ENCODE assay signal across 20 cellular contexts in genomic region chr7:127887631-127888030, GRCh38.
A peak's percentile ranks its signal among the peaks of the same experiment; 100 is the strongest.
DNase-seq lines count a peak whose midpoint lies in the region; ATAC-seq, FAIRE-seq and TF ChIP-seq lines count a peak whose summit lies in the region.
"Had no signal": no experiment of that assay in that cellular context is flagged by ENCODE, and none has a peak within 500 bp of the region (broad histone marks: within the 10 kb centered on the region; RNA-seq: fewer than 3 reads in every experiment).

No MANE protein-coding gene starts in this region.

- H3K36me3 ChIP-seq in HepG2 (replicated peaks in 1 of 2; ENCODE audit: control insufficient read depth in 1 of 2, insufficient read depth in 2 of 2, low read length in 2 of 2) (peaks cover 22 to 78% of the 10 kb centered on the region in 2 experiments), right lobe of liver (peaks cover 0 to 13% (median 5%) of the 10 kb centered on the region in 4 donors), endocrine pancreas (ENCODE audit: control insufficient read depth, insufficient read depth, low read length) (no peaks in the 10 kb centered on the region)

- no peaks in the 10 kb centered on the region for H3K9me3 Mint-ChIP-seq in activated T-helper 2 cell treated with anti-CD3 and anti-CD28 coated beads, Interferon-gamma antibody, Interleukin-2, Interleukin-4, amounts not matched to agents 10 μg/mL and 5 μg/mL and 100 μg/mL, durations not matched to agents 14 hours and 24 hours and 36 hours
- no peaks in the 10 kb centered on the region for H3K9me3 Mint-ChIP-seq in type B pancreatic cell
- H3K9me3 Mint-ChIP-seq in T-cell, result no peaks in the 10 kb centered on the region
- H3K9me3 Mint-ChIP-seq: CD14-positive monocyte had no signal

- no TSS peak for BruUV-seq in HepG2 (replicated peaks; lab: Mats Ljungman, UMichigan)

- in situ Hi-C loops in HepG2 (cut with HindIII; ENCODE audit: extremely low pct_ligation_motif_present, low pct_unique_long_range_greater_than_20kb), result no loop called here
- in situ Hi-C loops in GM13977 (cut with MboI; ENCODE audit: low pct_unique_long_range_greater_than_20kb, low sequenced_read_pairs, unreplicated experiment), result no loop called here

- H3K27ac Mint-ChIP-seq in activated T-helper 2 cell treated with anti-CD3 and anti-CD28 coated beads, Interferon-gamma antibody, Interleukin-2, Interleukin-4, amounts not matched to agents 10 μg/mL and 5 μg/mL and 100 μg/mL, durations not matched to agents 14 hours and 24 hours and 36 hours, result peak overlapping the region; percentile 14
- H3K27ac Mint-ChIP-seq in type B pancreatic cell (peak overlapping the region; percentile 63), T-cell (no peak overlapping the region)

- H3K27me3 ChIP-seq in HepG2 (ENCODE audit: control insufficient read depth in 1 of 2, insufficient read depth in 2 of 2, low read length in 2 of 2) (no peaks in the 10 kb centered on the region), right lobe of liver (no peaks in the 10 kb centered on the region), endocrine pancreas (ENCODE audit: control insufficient read depth, insufficient read depth, low read length) (no peaks in the 10 kb centered on the region)
- H3K27me3 ChIP-seq: Peyer's patch had no signal

- 0 out of 2 replicates have a peak, but pooled peaks cover 7% of the 10 kb centered on the region for H4K20me1 ChIP-seq in HepG2 (ENCODE audit: insufficient read depth, low read length)

- 100% methylated on average over 3 of the region's 3 CpGs for WGBS in HepG2 (ENCODE audit: low lambda C conversion rate)
- 85% methylated on average over 3 of the region's 3 CpGs for WGBS in right lobe of liver (ENCODE audit: insufficient coverage, low coverage, low lambda C conversion rate, missing lambda C conversion rate)

- peaks cover 13% of the 10 kb centered on the region for H3K4me1 Mint-ChIP-seq in activated T-helper 2 cell treated with anti-CD3 and anti-CD28 coated beads, Interferon-gamma antibody, Interleukin-2, Interleukin-4, amounts not matched to agents 10 μg/mL and 5 μg/mL and 100 μg/mL, durations not matched to agents 14 hours and 24 hours and 36 hours (ENCODE audit: low read depth)
- H3K4me1 Mint-ChIP-seq in type B pancreatic cell (ENCODE audit: unreplicated experiment), result peaks cover 37% of the 10 kb centered on the region
- peaks cover 4 to 12% (median 6%) of the 10 kb centered on the region in 3 donors for H3K4me1 Mint-ChIP-seq in T-cell

- no peak for TF ChIP-seq CTCF in HepG2 (CRISPR knock-in tag; IDR thresholded peaks at IDR 0.05)
- no peak for TF ChIP-seq CTCF in right lobe of liver (IDR thresholded peaks at IDR 0.05)
- TF ChIP-seq CTCF in type B pancreatic cell (conservative IDR thresholded peaks at IDR 0.05), result no peak
- no peak for TF ChIP-seq CTCF in GM13977 (IDR thresholded peaks at IDR 0.05; ENCODE audit: extremely low read depth, insufficient read depth, missing control alignments)

- ATAC-seq in HepG2, result no peak
- no peak for ATAC-seq in right lobe of liver
- ATAC-seq in T-cell (replicated peaks in 1 of 4), result no peak
- ATAC-seq in GM21619 (IDR thresholded peaks at IDR 0.05; ENCODE audit: unreplicated experiment), result no peak
- ATAC-seq: Right ventricle myocardium inferior had no signal

- TF ChIP-seq EP300 in HepG2 (IDR thresholded peaks at IDR 0.05; ENCODE audit: low read depth in 2 of 2, low read length in 2 of 2) (no peak), HepG2 (CRISPR knock-in tag; IDR thresholded peaks at IDR 0.05; ENCODE audit: borderline replicate concordance) (no peak)

- DNase-seq in HepG2 (ENCODE audit: low spot score) (no peak), right lobe of liver (no peak), type B pancreatic cell (ENCODE audit: extremely low spot score, unreplicated experiment) (no peak), T-cell (no peak), GM13977 (ENCODE audit: low spot score) (no peak)
- DNase-seq in activated T-helper 2 cell treated with anti-CD3 and anti-CD28 coated beads, Interferon-gamma antibody, Interleukin-2, Interleukin-4, amounts not matched to agents 10 μg/mL and 5 μg/mL and 100 μg/mL, durations not matched to agents 14 hours and 24 hours and 36 hours (ENCODE audit: low spot score), result no peak
- DNase-seq: ACHN, AML-193, COR-L47, DMS53, HCEC 1CT, NCI-H1436, NCI-H2029, NCI-H774, Peyer's patch had no signal

- H3K36me3 Mint-ChIP-seq in activated T-helper 2 cell treated with anti-CD3 and anti-CD28 coated beads, Interferon-gamma antibody, Interleukin-2, Interleukin-4, amounts not matched to agents 10 μg/mL and 5 μg/mL and 100 μg/mL, durations not matched to agents 14 hours and 24 hours and 36 hours (ENCODE audit: low read depth), result peaks cover 64% of the 10 kb centered on the region
- H3K36me3 Mint-ChIP-seq in type B pancreatic cell (peaks cover 30% of the 10 kb centered on the region), T-cell (peaks cover 59% of the 10 kb centered on the region)

- H3K4me3 ChIP-seq in HepG2 (replicated peaks in 1 of 3; ENCODE audit: insufficient read depth in 1 of 3, low read depth in 2 of 3, low read length in 3 of 3), result no peak overlapping the region
- H3K4me3 ChIP-seq in right lobe of liver, result no peak overlapping the region
- H3K4me3 ChIP-seq in endocrine pancreas (ENCODE audit: control insufficient read depth, insufficient read depth, low read length), result peak overlapping the region; percentile 4
- H3K4me3 ChIP-seq: Peyer's patch, SK-N-MC had no signal

- CTCF ChIA-PET in HepG2 (lab: Yijun Ruan, JAX; ENCODE audit: low intra/inter-chr PET ratio, low total read pairs) (no interaction called here), T-cell (lab: Charles Lee) (no interaction called here)

- H3K27me3 Mint-ChIP-seq in activated T-helper 2 cell treated with anti-CD3 and anti-CD28 coated beads, Interferon-gamma antibody, Interleukin-2, Interleukin-4, amounts not matched to agents 10 μg/mL and 5 μg/mL and 100 μg/mL, durations not matched to agents 14 hours and 24 hours and 36 hours (ENCODE audit: low read depth), result no peaks in the 10 kb centered on the region
- H3K27me3 Mint-ChIP-seq in type B pancreatic cell (no peaks in the 10 kb centered on the region), T-cell (no peaks in the 10 kb centered on the region)

- intact Hi-C loops in HepG2 (cut with micrococcal nuclease; ENCODE audit: unreplicated experiment) (no loop called here), right lobe of liver (cut with DNase I) (no loop called here)
- intact Hi-C loops in activated T-helper 2 cell treated with anti-CD3 and anti-CD28 coated beads, Interferon-gamma antibody, Interleukin-2, Interleukin-4, amounts not matched to agents 10 μg/mL and 5 μg/mL and 100 μg/mL, durations not matched to agents 14 hours and 24 hours and 36 hours (cut with micrococcal nuclease), result no loop called here

- H2AFZ ChIP-seq in HepG2 (ENCODE audit: low read length), result no peak overlapping the region

- TF ChIP-seq POLR2A in HepG2 (IDR thresholded peaks at IDR 0.05; ENCODE audit: insufficient read depth in 1 of 2, low read depth in 2 of 2, low read length in 2 of 2) (no peak), right lobe of liver (IDR thresholded peaks at IDR 0.05) (no peak)

- H3K4me3 Mint-ChIP-seq in activated T-helper 2 cell treated with anti-CD3 and anti-CD28 coated beads, Interferon-gamma antibody, Interleukin-2, Interleukin-4, amounts not matched to agents 10 μg/mL and 5 μg/mL and 100 μg/mL, durations not matched to agents 14 hours and 24 hours and 36 hours (ENCODE audit: low read depth), result no peak overlapping the region
- no peak overlapping the region for H3K4me3 Mint-ChIP-seq in type B pancreatic cell
- H3K4me3 Mint-ChIP-seq in T-cell, result no peak overlapping the region
- H3K4me3 Mint-ChIP-seq: CD14-positive monocyte had no signal

- H3K27ac ChIP-seq in HepG2 (ENCODE audit: extremely low read length, insufficient read depth, low read length) (no peak overlapping the region), right lobe of liver (no peak overlapping the region)
- H3K27ac ChIP-seq: Peyer's patch, SK-N-MC had no signal

- no peaks in the 10 kb centered on the region for H3K79me2 ChIP-seq in HepG2 (ENCODE audit: insufficient read depth, low read length)

- no peaks in the 10 kb centered on the region for H3K9me3 ChIP-seq in HepG2 (ENCODE audit: low read length)
- no peaks in the 10 kb centered on the region for H3K9me3 ChIP-seq in right lobe of liver
- no peaks in the 10 kb centered on the region for H3K9me3 ChIP-seq in endocrine pancreas (ENCODE audit: control insufficient read depth, low read length)
- H3K9me3 ChIP-seq: Peyer's patch had no signal

- POLR2A ChIA-PET in HepG2 (lab: Yijun Ruan, JAX), result no interaction called here
- POLR2A ChIA-PET in T-cell (lab: Charles Lee), result interaction anchor here in 1 of 2 donors (0.6 kb wide), 1 partner anchor 183 kb away, joined by 4 read pairs; no protein-coding TSS in a partner anchor

- no peak for TF ChIP-seq RAD21 in HepG2 (CRISPR knock-in tag; IDR thresholded peaks at IDR 0.05)

- H3K4me1 ChIP-seq in HepG2 (ENCODE audit: insufficient read depth, low read length) (peaks cover 22% of the 10 kb centered on the region; the same call in 1 of the 2 replicates), right lobe of liver (peaks cover 0 to 6% (median 2%) of the 10 kb centered on the region in 4 donors), endocrine pancreas (ENCODE audit: control insufficient read depth, insufficient read depth, low read length) (peaks cover 43% of the 10 kb centered on the region)
- H3K4me1 ChIP-seq: Peyer's patch had no signal

- no peak overlapping the region for H3K4me2 ChIP-seq in HepG2 (ENCODE audit: low read depth, low read length)

- H3K9ac ChIP-seq in HepG2 (ENCODE audit: insufficient read depth, low read depth, low read length) (no peak overlapping the region), endocrine pancreas (ENCODE audit: control insufficient read depth, insufficient read depth, low read length) (no peak overlapping the region)

- FAIRE-seq in HepG2 (lab: Jason Lieb, UNC), result no peak

TF ChIP-seq in HepG2, 621 proteins besides CTCF, POLR2A, EP300 and RAD21 (continues in another document):
- TF ChIP-seq MAFK (conservative IDR thresholded peaks at IDR 0.05 in 1 of 2, IDR thresholded peaks at IDR 0.05 in 1 of 2; ENCODE audit: low read length in 2 of 2), result peak; percentile 8 to 70; a peak in 2 of 4 replicates
- TF ChIP-seq GMEB2 (CRISPR knock-in tag; IDR thresholded peaks at IDR 0.05; ENCODE audit: low read depth), result no peak
- TF ChIP-seq ZNF160 (CRISPR knock-in tag; IDR thresholded peaks at IDR 0.05), result no peak
- no peak for TF ChIP-seq ZNF317 (CRISPR knock-in tag; IDR thresholded peaks at IDR 0.05)
- no peak for TF ChIP-seq HDAC6 (IDR thresholded peaks at IDR 0.05; ENCODE audit: low read depth, low read length)

Comparison
In these comparisons a context has a peak if more than half of its experiments do, and no peak if none do; other contexts are left out.
1. H3K27ac Mint-ChIP-seq: peak in activated T-helper 2 cell treated with anti-CD3 and anti-CD28 coated beads, Interferon-gamma antibody, Interleukin-2, Interleukin-4, amounts not matched to agents 10 μg/mL and 5 μg/mL and 100 μg/mL, durations not matched to agents 14 hours and 24 hours and 36 hours (single experiment) and type B pancreatic cell (single experiment); none in T-cell (0 of 2).